8 cellular contexts compared by ENCODE assay signal in the genomic region with DNA sequence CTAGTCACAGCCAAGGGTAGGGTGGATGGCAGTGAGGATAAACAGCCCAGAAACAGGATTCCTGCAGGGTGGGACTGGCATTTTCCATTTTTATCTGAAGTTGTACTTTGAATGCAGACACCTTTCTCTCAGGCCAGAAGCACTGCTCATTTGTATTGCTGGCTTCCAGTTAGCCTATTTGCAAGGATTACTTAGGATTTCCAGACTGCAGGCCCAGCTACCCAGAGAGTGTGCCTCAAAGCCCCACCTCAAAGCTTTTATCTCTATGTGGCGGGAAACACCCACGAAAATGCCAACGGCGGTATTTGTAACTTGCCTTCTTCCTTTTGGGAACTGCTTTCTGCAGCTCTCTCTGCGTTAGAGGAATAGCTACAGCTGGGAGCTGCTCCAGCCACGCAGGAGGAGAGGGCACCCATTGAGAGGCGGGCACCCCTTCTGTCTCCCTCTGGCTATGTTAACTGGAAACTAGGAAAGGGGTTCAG.
A peak's percentile ranks its signal among the peaks of the same experiment; 100 is the strongest.
DNase-seq lines count a peak whose midpoint lies in the region; TF ChIP-seq lines count a peak whose summit lies in the region.

No MANE protein-coding gene starts in this region.

- H3K27me3 ChIP-seq in colonic mucosa (no peaks in the 10 kb centered on the region), tibial artery (no peaks in the 10 kb centered on the region)

- H3K9ac ChIP-seq in SK-N-MC (ENCODE audit: insufficient read length) (peak overlapping the region; percentile 82), colonic mucosa (ENCODE audit: low read depth in 2 of 2, low read length in 2 of 2) (peak overlapping the region; percentile 72 to 95)

- no peaks in the 10 kb centered on the region for H3K9me3 ChIP-seq in SK-N-MC (ENCODE audit: low read depth, low read length)
- H3K9me3 ChIP-seq in colonic mucosa: no peaks in the 10 kb centered on the region
- H3K9me3 ChIP-seq in tibial artery: no peaks in the 10 kb centered on the region

- H3K27ac ChIP-seq in SK-N-MC (peak overlapping the region; percentile 91), colonic mucosa (peak overlapping the region; percentile 96), tibial artery (peak overlapping the region; percentile 88 to 90)

- H3K4me1 ChIP-seq in colonic mucosa: peaks cover 16% of the 10 kb centered on the region
- peaks cover 0 to 50% (median 42%) of the 10 kb centered on the region in 4 donors for H3K4me1 ChIP-seq in tibial artery

- DNase-seq in activated CD4-positive, alpha-beta T cell treated with anti-CD3 and anti-CD28 coated beads for 4 hours: peak; percentile 35 to 37
- DNase-seq in activated CD4-positive, alpha-beta T cell treated with anti-CD3 and anti-CD28 coated beads for 1 hour: no peak
- DNase-seq in SK-N-MC (ENCODE audit: low read depth, low spot score) (no peak), colonic mucosa (peak; percentile 66), medulla oblongata (ENCODE audit: extremely low spot score) (peak; percentile 53), tibial artery (no peak), dermis blood vessel endothelial cell (no peak), hepatic stellate cell (ENCODE audit: low spot score) (no peak)

- H3K4me3 ChIP-seq in SK-N-MC: peak overlapping the region; percentile 79
- H3K4me3 ChIP-seq in colonic mucosa: peak overlapping the region; percentile 34
- H3K4me3 ChIP-seq in tibial artery: peak overlapping the region; percentile 47 to 57

- no peak for TF ChIP-seq CTCF in colonic mucosa (IDR thresholded peaks at IDR 0.05)
- no peak for TF ChIP-seq CTCF in tibial artery (IDR thresholded peaks at IDR 0.05)

- intact Hi-C loops in colonic mucosa (cut with DNase I): loop anchor here (5.0 kb wide), 2 partner anchors 72 to 148 kb away; no protein-coding TSS in a partner anchor
- intact Hi-C loops in tibial artery (cut with DNase I; ENCODE audit: low total_unique reads): loop anchor here (2.0 to 10.0 kb wide), 3 partner anchors 70 to 312 kb away; no protein-coding TSS in a partner anchor

- H3K36me3 ChIP-seq in SK-N-MC (ENCODE audit: insufficient read depth, low read length): no peaks in the 10 kb centered on the region
- no peaks in the 10 kb centered on the region for H3K36me3 ChIP-seq in colonic mucosa
- no peaks in the 10 kb centered on the region for H3K36me3 ChIP-seq in tibial artery

Comparison
In these comparisons a context has a peak if more than half of its experiments do, and no peak if none do; other contexts are left out.
1. DNase-seq: peak in activated CD4-positive, alpha-beta T cell treated with anti-CD3 and anti-CD28 coated beads for 4 hours (2 of 2), colonic mucosa (single experiment) and medulla oblongata (single experiment); none in activated CD4-positive, alpha-beta T cell treated with anti-CD3 and anti-CD28 coated beads for 1 hour (single experiment), SK-N-MC (single experiment), tibial artery (0 of 2), dermis blood vessel endothelial cell (single experiment) and hepatic stellate cell (single experiment).
2. Peak in every context shown above with its lines, with median percentiles within 50 percentile points of each other: H3K27ac ChIP-seq and H3K4me3 ChIP-seq.